Comparison of ENCODE assay signal across 25 cellular contexts in the genomic region with DNA sequence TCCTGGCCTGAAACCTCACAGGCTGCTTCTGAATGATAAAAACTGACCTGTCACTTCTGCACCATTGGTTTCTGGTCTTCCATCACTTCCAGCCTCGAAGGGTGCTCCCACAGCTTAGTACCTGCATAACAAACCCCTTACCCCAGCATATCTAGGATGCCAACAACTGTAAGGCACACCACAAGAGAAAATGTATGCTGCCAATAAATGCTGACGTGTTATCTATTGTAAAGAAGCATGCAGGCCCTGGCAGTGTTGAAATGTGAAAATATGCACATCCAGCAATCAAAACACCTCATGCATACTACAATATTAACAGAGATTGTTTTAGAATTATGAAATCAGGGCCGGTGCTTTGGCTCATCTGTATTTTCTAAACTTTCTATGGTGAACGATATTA.
A peak's percentile ranks its signal among the peaks of the same experiment; 100 is the strongest.
DNase-seq lines count a peak whose midpoint lies in the region; ATAC-seq, FAIRE-seq and TF ChIP-seq lines count a peak whose summit lies in the region.
"Had no signal": no experiment of that assay in that cellular context is flagged by ENCODE, and none has a peak within 500 bp of the region (broad histone marks: within the 10 kb centered on the region; RNA-seq: fewer than 3 reads in every experiment).

No MANE protein-coding gene starts in this region.

- no peak overlapping the region for H2BK15ac ChIP-seq in IMR-90 (ENCODE audit: low read depth, low read length)

- dilution Hi-C loops in IMR-90 (cut with HindIII; ENCODE audit: low sequenced_read_pairs, unreplicated experiment): no loop called here

- H4K5ac ChIP-seq in IMR-90 (ENCODE audit: low read depth, low read length): no peak overlapping the region

- no peak overlapping the region for H3K18ac ChIP-seq in IMR-90 (ENCODE audit: low read depth, low read length)

- TF ChIP-seq EP300 in A549 (IDR thresholded peaks at IDR 0.05): no peak

- H2AK9ac ChIP-seq in IMR-90 (replicated peaks; ENCODE audit: low read depth, low read length, poor library complexity): no peak overlapping the region

- WGBS in A549 (ENCODE audit: missing lambda C conversion rate): 44% methylated on average over 4 of the region's 4 CpGs
- WGBS in IMR-90 (ENCODE audit: extremely low coverage in 2 of 2, insufficient read length in 1 of 2), 2 experiments: no CpG with 5 or more reads among the region's 4 CpGs

- H3K4me2 ChIP-seq in A549 (no peak overlapping the region), IMR-90 (ENCODE audit: low read depth, low read length) (no peak overlapping the region), parathyroid adenoma (ENCODE audit: low read length) (no peak overlapping the region)
- H3K4me2 ChIP-seq: BLaER1 treated with 17β-estradiol and CSF1 and Interleukin-3, amounts not matched to agents 10 nM and 100 nM had no signal

- no peak overlapping the region for H3K14ac ChIP-seq in IMR-90 (replicated peaks; ENCODE audit: low read depth, low read length)

- no peak overlapping the region for H4K8ac ChIP-seq in IMR-90 (ENCODE audit: low read depth in 2 of 2, low read length in 2 of 2)

- H2BK20ac ChIP-seq in IMR-90 (ENCODE audit: low read depth, low read length): no peak overlapping the region

- no peak overlapping the region for H2AK5ac ChIP-seq in IMR-90 (ENCODE audit: low read depth, low read length)

- H3K9me1 ChIP-seq in IMR-90 (ENCODE audit: insufficient read depth, low read length): no peaks in the 10 kb centered on the region

- DNase-seq in A549 (ENCODE audit: low read depth in 1 of 2, low spot score in 1 of 2) (no peak), IMR-90 (no peak), RPMI8226 (peak; percentile 6), osteocyte (ENCODE audit: extremely low spot score, unreplicated experiment) (no peak)
- DNase-seq in stimulated activated naive CD8-positive, alpha-beta T cell treated with anti-CD3 and anti-CD28 coated beads, Interleukin-15, amount 100 ng/mL, for 72 hours: no peak
- DNase-seq: 8988T; AML-193; Caco-2; Calu3; CD4-positive, alpha-beta T cell; CD8-positive, alpha-beta T cell; DMS79 treated with DMSO at 0.1 percent for 48 hours; GF-D8 had no signal

- no peaks in the 10 kb centered on the region for H4K20me1 ChIP-seq in IMR-90 (ENCODE audit: insufficient read depth, low read length)
- H4K20me1 ChIP-seq: BLaER1 treated with 17β-estradiol and CSF1 and Interleukin-3, amounts not matched to agents 10 nM and 100 nM had no signal

- H3K4me1 Mint-ChIP-seq in osteocyte (ENCODE audit: unreplicated experiment): no peaks in the 10 kb centered on the region
- no peaks in the 10 kb centered on the region for H3K4me1 Mint-ChIP-seq in stimulated activated naive CD8-positive, alpha-beta T cell treated with anti-CD3 and anti-CD28 coated beads, Interleukin-15, amount 100 ng/mL, for 72 hours
- H3K4me1 Mint-ChIP-seq: B cell had no signal

- in situ Hi-C loops in IMR-90 (cut with MboI; ENCODE audit: low sequenced_read_pairs): no loop called here

- no peaks in the 10 kb centered on the region for H3K79me1 ChIP-seq in IMR-90 (ENCODE audit: low read depth in 1 of 2, low read length in 2 of 2)

- no peak overlapping the region for H3K9ac ChIP-seq in IMR-90 (ENCODE audit: low read depth, low read length)
- H3K9ac ChIP-seq in parathyroid adenoma: no peak overlapping the region
- H3K9ac ChIP-seq: BLaER1 treated with 17β-estradiol and CSF1 and Interleukin-3, amounts not matched to agents 10 nM and 100 nM had no signal

- H3K9me3 Mint-ChIP-seq in osteocyte (ENCODE audit: unreplicated experiment): peaks cover 19% of the 10 kb centered on the region
- H3K9me3 Mint-ChIP-seq in stimulated activated naive CD8-positive, alpha-beta T cell treated with anti-CD3 and anti-CD28 coated beads, Interleukin-15, amount 100 ng/mL, for 72 hours: peaks cover 8 to 33% of the 10 kb centered on the region in 2 donors
- H3K9me3 Mint-ChIP-seq: CD4-positive, alpha-beta T cell had no signal

- H3K4me3 Mint-ChIP-seq in osteocyte (ENCODE audit: unreplicated experiment): no peak overlapping the region
- H3K4me3 Mint-ChIP-seq in stimulated activated naive CD8-positive, alpha-beta T cell treated with anti-CD3 and anti-CD28 coated beads, Interleukin-15, amount 100 ng/mL, for 72 hours: no peak overlapping the region
- H3K4me3 Mint-ChIP-seq: B cell; CD4-positive, alpha-beta T cell; CD8-positive, alpha-beta T cell had no signal

- H3K36me3 ChIP-seq in IMR-90 (ENCODE audit: control insufficient read depth, insufficient read depth, low read length) (no peaks in the 10 kb centered on the region), parathyroid adenoma (ENCODE audit: control insufficient read depth, insufficient read depth, low read length) (no peaks in the 10 kb centered on the region)
- H3K36me3 ChIP-seq: BLaER1 treated with 17β-estradiol and CSF1 and Interleukin-3, amounts not matched to agents 10 nM and 100 nM had no signal

- CTCF ChIA-PET in A549 (lab: Yijun Ruan, JAX) (interaction anchor here (0.6 to 0.7 kb wide), 2 partner anchors 12 to 277 kb away, joined by 3 to 4 read pairs; no protein-coding TSS in a partner anchor), IMR-90 (lab: Yijun Ruan, JAX) (no interaction called here)

- H3K27ac ChIP-seq in A549 (no peak overlapping the region), IMR-90 (ENCODE audit: insufficient read depth, low read length) (no peak overlapping the region), parathyroid adenoma (peak overlapping the region; percentile 82)
- H3K27ac ChIP-seq: BLaER1 treated with 17β-estradiol and CSF1 and Interleukin-3, amounts not matched to agents 10 nM and 100 nM; C4-2B had no signal

- no peak overlapping the region for H3K4me3 ChIP-seq in A549
- no peak overlapping the region for H3K4me3 ChIP-seq in IMR-90 (ENCODE audit: insufficient read depth, low read depth, low read length)
- H3K4me3 ChIP-seq in parathyroid adenoma (ENCODE audit: low read depth, low read length): no peak overlapping the region
- H3K4me3 ChIP-seq: BLaER1 treated with 17β-estradiol and CSF1 and Interleukin-3, amounts not matched to agents 10 nM and 100 nM; GM12878 had no signal

- no peak overlapping the region for H3K23ac ChIP-seq in IMR-90 (ENCODE audit: low read depth, low read length)

- no TSS peak for BruUV-seq in IMR-90 (replicated peaks; lab: Mats Ljungman, UMichigan)

- H3K27ac Mint-ChIP-seq in osteocyte (ENCODE audit: unreplicated experiment): no peak overlapping the region
- H3K27ac Mint-ChIP-seq in stimulated activated naive CD8-positive, alpha-beta T cell treated with anti-CD3 and anti-CD28 coated beads, Interleukin-15, amount 100 ng/mL, for 72 hours: no peak overlapping the region
- H3K27ac Mint-ChIP-seq: B cell; CD4-positive, alpha-beta T cell; CD8-positive, alpha-beta T cell had no signal

- peaks cover 14% of the 10 kb centered on the region for H3K9me3 ChIP-seq in A549
- no peaks in the 10 kb centered on the region for H3K9me3 ChIP-seq in IMR-90 (ENCODE audit: control insufficient read depth, insufficient read depth, low read length)
- no peaks in the 10 kb centered on the region for H3K9me3 ChIP-seq in parathyroid adenoma (ENCODE audit: control insufficient read depth, low read length)
- H3K9me3 ChIP-seq: Caco-2 had no signal

- no peak overlapping the region for H3K56ac ChIP-seq in IMR-90 (ENCODE audit: extremely low read depth, insufficient read depth, low read length)

- H3K36me3 Mint-ChIP-seq in osteocyte (ENCODE audit: unreplicated experiment): no peaks in the 10 kb centered on the region
- H3K36me3 Mint-ChIP-seq: CD8-positive, alpha-beta T cell had no signal

- H3K27me3 ChIP-seq in IMR-90 (ENCODE audit: control insufficient read depth, insufficient read depth, low read length) (no peaks in the 10 kb centered on the region), parathyroid adenoma (ENCODE audit: control insufficient read depth, insufficient read depth, low read length) (no peaks in the 10 kb centered on the region)
- H3K27me3 ChIP-seq: BLaER1 treated with 17β-estradiol and CSF1 and Interleukin-3, amounts not matched to agents 10 nM and 100 nM had no signal

- H2AFZ ChIP-seq in IMR-90 (replicated peaks; ENCODE audit: low read length, poor library complexity) (no peak overlapping the region), parathyroid adenoma (no peak overlapping the region)

- H2BK5ac ChIP-seq in IMR-90 (ENCODE audit: low read depth, low read length, poor library complexity, severe bottlenecking): no peak overlapping the region

- POLR2A ChIA-PET in A549 (lab: Yijun Ruan, JAX) (no interaction called here), IMR-90 (lab: Charles Lee; ENCODE audit: unreplicated experiment) (no interaction called here)

- intact Hi-C loops in IMR-90 (cut with micrococcal nuclease): no loop called here

- FAIRE-seq in A549 (lab: Jason Lieb, UNC): no peak
- FAIRE-seq: A204.1, D721Med, G401.6, GM12878, GM12892, GM18507, GM19239 had no signal

- H3K27me3 Mint-ChIP-seq in osteocyte (ENCODE audit: unreplicated experiment): peaks cover 8% of the 10 kb centered on the region
- peaks cover 21% of the 10 kb centered on the region for H3K27me3 Mint-ChIP-seq in stimulated activated naive CD8-positive, alpha-beta T cell treated with anti-CD3 and anti-CD28 coated beads, Interleukin-15, amount 100 ng/mL, for 72 hours

- H3K4ac ChIP-seq in IMR-90 (ENCODE audit: low read depth, low read length): no peak overlapping the region

- TF ChIP-seq RAD21 in A549 (conservative IDR thresholded peaks at IDR 0.05 in 1 of 2, IDR thresholded peaks at IDR 0.05 in 1 of 2) (no peak), IMR-90 (IDR thresholded peaks at IDR 0.05; ENCODE audit: low read length) (no peak)

- TF ChIP-seq POLR2A in A549 (IDR thresholded peaks at IDR 0.05; ENCODE audit: low read length): no peak
- no peak for TF ChIP-seq POLR2A in IMR-90 (IDR thresholded peaks at IDR 0.05; ENCODE audit: low read depth, low read length)

- ATAC-seq in A549 (no peak), IMR-90 (ENCODE audit: low read depth) (no peak), GM19397 (IDR thresholded peaks at IDR 0.05; ENCODE audit: unreplicated experiment) (no peak)
- no peak for ATAC-seq in stimulated activated naive CD8-positive, alpha-beta T cell treated with anti-CD3 and anti-CD28 coated beads, Interleukin-15, amount 100 ng/mL, for 72 hours
- ATAC-seq: CD8-positive, alpha-beta T cell; GM12878 had no signal

- H3K79me2 ChIP-seq in parathyroid adenoma: peaks cover 13% of the 10 kb centered on the region

- H3K4me1 ChIP-seq in A549 (no peaks in the 10 kb centered on the region), IMR-90 (ENCODE audit: control insufficient read depth, insufficient read depth, low read length) (no peaks in the 10 kb centered on the region), parathyroid adenoma (peaks cover 9% of the 10 kb centered on the region)
- H3K4me1 ChIP-seq: Caco-2 had no signal

- no peak overlapping the region for H2BK120ac ChIP-seq in IMR-90 (ENCODE audit: low read depth, low read length)

- no peak for TF ChIP-seq CTCF in A549 (IDR thresholded peaks at IDR 0.05)
- no peak for TF ChIP-seq CTCF in IMR-90 (conservative IDR thresholded peaks at IDR 0.05; ENCODE audit: low read depth, low read length)
- TF ChIP-seq CTCF in parathyroid adenoma (IDR thresholded peaks at IDR 0.05): no peak
- TF ChIP-seq CTCF in osteocyte (IDR thresholded peaks at IDR 0.05): no peak

- H4K91ac ChIP-seq in IMR-90 (ENCODE audit: insufficient read depth, low read depth, low read length): no peak overlapping the region

TF ChIP-seq in A549, 52 proteins besides CTCF, POLR2A, EP300 and RAD21 (continues in another document):
- TF ChIP-seq SREBF2 (IDR thresholded peaks at IDR 0.05): no peak

TF ChIP-seq in IMR-90, 13 proteins besides CTCF, POLR2A, EP300 and RAD21 (continues in another document):
- TF ChIP-seq BHLHE40 (IDR thresholded peaks at IDR 0.05; ENCODE audit: low read depth, low read length) (no peak), NFE2L2 (IDR thresholded peaks at IDR 0.05; ENCODE audit: low read depth, low read length) (no peak)
